In genomic region chr15:64092864-64093626, GRCh38 we compare ENCODE assay signal across 1 cellular context.
TF ChIP-seq lines count a peak whose summit lies in the region.

No MANE protein-coding gene starts in this region.

TF ChIP-seq in GM12878, 131 proteins besides CTCF, POLR2A, EP300 and RAD21 (continued from another document and continues in another):
- TF ChIP-seq ETV6 (conservative IDR thresholded peaks at IDR 0.05 in 1 of 2, IDR thresholded peaks at IDR 0.05 in 1 of 2; ENCODE audit: borderline replicate concordance in 1 of 2, low read depth in 1 of 2), result no peak
- TF ChIP-seq MYC (IDR thresholded peaks at IDR 0.05; ENCODE audit: insufficient read depth, insufficient read length, insufficient replicate concordance, low read length, severe bottlenecking), result no peak
- TF ChIP-seq SPI1 (IDR thresholded peaks at IDR 0.05; ENCODE audit: borderline replicate concordance, insufficient read depth, low read depth, low read length), result no peak
- no peak for TF ChIP-seq MEF2B (IDR thresholded peaks at IDR 0.05; ENCODE audit: partially characterized antibody, poor library complexity, severe bottlenecking)
- TF ChIP-seq EED (IDR thresholded peaks at IDR 0.05; ENCODE audit: low read depth), result no peak
- TF ChIP-seq ZBTB33 (IDR thresholded peaks at IDR 0.05), result no peak
- TF ChIP-seq CEBPB (IDR thresholded peaks at IDR 0.05; ENCODE audit: borderline replicate concordance in 1 of 2, low read depth in 2 of 2, low read length in 2 of 2), result no peak
- no peak for TF ChIP-seq BCLAF1 (IDR thresholded peaks at IDR 0.05)
- TF ChIP-seq CREB1 (IDR thresholded peaks at IDR 0.05; ENCODE audit: low read depth), result no peak
- no peak for TF ChIP-seq GATAD2B (conservative IDR thresholded peaks at IDR 0.05; ENCODE audit: low read depth)
- no peak for TF ChIP-seq TARDBP (IDR thresholded peaks at IDR 0.05; ENCODE audit: borderline replicate concordance)
- no peak for TF ChIP-seq ZZZ3 (IDR thresholded peaks at IDR 0.05; ENCODE audit: control insufficient read depth, insufficient read length, low read depth)
- TF ChIP-seq FOS (IDR thresholded peaks at IDR 0.05; ENCODE audit: borderline replicate concordance, extremely low read depth, insufficient read length), result no peak
- TF ChIP-seq ZNF207 (IDR thresholded peaks at IDR 0.05; ENCODE audit: borderline replicate concordance), result no peak
- TF ChIP-seq RELB (IDR thresholded peaks at IDR 0.05; ENCODE audit: low read depth), result no peak
- TF ChIP-seq BMI1 (IDR thresholded peaks at IDR 0.05; ENCODE audit: borderline replicate concordance), result no peak
- peak; percentile 58; the same call in 1 of the 2 replicates for TF ChIP-seq MAX (IDR thresholded peaks at IDR 0.05; ENCODE audit: low read depth, low read length)
- no peak for TF ChIP-seq PRDM15 (CRISPR knock-in tag; IDR thresholded peaks at IDR 0.05)
- no peak for TF ChIP-seq WRNIP1 (IDR thresholded peaks at IDR 0.05; ENCODE audit: borderline replicate concordance, low read depth, low read length)
- no peak for TF ChIP-seq NFXL1 (IDR thresholded peaks at IDR 0.05; ENCODE audit: borderline replicate concordance)
- no peak for TF ChIP-seq SKIL (IDR thresholded peaks at IDR 0.05; ENCODE audit: low read depth, poor library complexity, severe bottlenecking)
- no peak for TF ChIP-seq HDAC6 (IDR thresholded peaks at IDR 0.05; ENCODE audit: unreplicated experiment)
- no peak; the same call in 1 of the 2 replicates for TF ChIP-seq CBFB (IDR thresholded peaks at IDR 0.05; ENCODE audit: low read depth)
- TF ChIP-seq HSF1 (IDR thresholded peaks at IDR 0.05; ENCODE audit: low read depth, low read length), result no peak
- TF ChIP-seq POU2F2 (IDR thresholded peaks at IDR 0.05; ENCODE audit: borderline replicate concordance, low read depth, low read length), result peak; percentile 25; the same call in 1 of the 3 replicates
- 0 out of 4 replicates have a peak, but pooled peaks of 1 of the 2 experiments have one; percentile 7 for TF ChIP-seq IKZF2 (IDR thresholded peaks at IDR 0.05)
- TF ChIP-seq ATF7 (IDR thresholded peaks at IDR 0.05; ENCODE audit: low read depth), result no peak
- TF ChIP-seq RELA (IDR thresholded peaks at IDR 0.05; ENCODE audit: borderline replicate concordance, partially characterized antibody), result no peak
- no peak for TF ChIP-seq REST (IDR thresholded peaks at IDR 0.05; ENCODE audit: low read depth, low read length)
- TF ChIP-seq NR2C2 (IDR thresholded peaks at IDR 0.05; ENCODE audit: borderline replicate concordance, control insufficient read depth, insufficient read length, low read depth), result no peak
- TF ChIP-seq SREBF2 (IDR thresholded peaks at IDR 0.05; ENCODE audit: low read length), result no peak
- no peak for TF ChIP-seq KDM1A (IDR thresholded peaks at IDR 0.05; ENCODE audit: borderline replicate concordance)
- TF ChIP-seq BCL3 (IDR thresholded peaks at IDR 0.05; ENCODE audit: borderline replicate concordance, insufficient read depth, low read depth, low read length, poor library complexity, severe bottlenecking), result no peak
- TF ChIP-seq ZNF384 (IDR thresholded peaks at IDR 0.05; ENCODE audit: borderline replicate concordance, low read depth, low read length), result no peak
- no peak for TF ChIP-seq CHD1 (IDR thresholded peaks at IDR 0.05; ENCODE audit: low read depth, low read length)
- no peak for TF ChIP-seq CHD4 (IDR thresholded peaks at IDR 0.05)
- no peak for TF ChIP-seq NFIC (IDR thresholded peaks at IDR 0.05; ENCODE audit: low read depth, low read length)
- no peak for TF ChIP-seq SIX5 (IDR thresholded peaks at IDR 0.05; ENCODE audit: low read depth, low read length, severe bottlenecking)
